In genomic region chr12:54301428-54302045, GRCh38 we compare ENCODE assay signal across 13 cellular contexts. TPM values are rescaled to one million over a fixed set of nuclear protein-coding genes. Genes with fewer than 3 reads are reported as not detected.
DNase-seq lines count a peak whose midpoint lies in the region; ATAC-seq, FAIRE-seq and TF ChIP-seq lines count a peak whose summit lies in the region.
"Had no signal": no experiment of that assay in that cellular context is flagged by ENCODE, and none has a peak within 500 bp of the region (broad histone marks: within the 10 kb centered on the region; RNA-seq: fewer than 3 reads in every experiment).

No MANE protein-coding gene starts in this region.

- no peak for FAIRE-seq in astrocyte (lab: Jason Lieb, UNC)
- FAIRE-seq: G401.6, HTR-8/SVneo had no signal

- no peak overlapping the region for H3K9ac ChIP-seq in astrocyte (ENCODE audit: low read length)
- H3K9ac ChIP-seq: SK-N-SH had no signal

- peak overlapping the region; percentile 49 for H2AFZ ChIP-seq in astrocyte (ENCODE audit: low read depth, low read length)

- no peaks in the 10 kb centered on the region for H3K36me3 Mint-ChIP-seq in astrocyte (ENCODE audit: low read depth, unreplicated experiment)
- H3K36me3 Mint-ChIP-seq in stimulated activated effector memory CD8-positive, alpha-beta T cell treated with anti-CD3 and anti-CD28 coated beads, Interleukin-12 subunit alpha, Interleukin-12 subunit beta, amount 100 ng/mL, for 72 hours, result no peaks in the 10 kb centered on the region
- no peaks in the 10 kb centered on the region for H3K36me3 Mint-ChIP-seq in activated naive CD8-positive, alpha-beta T cell treated with anti-CD3 and anti-CD28 coated beads for 36 hours

- H3K4me2 ChIP-seq in astrocyte (ENCODE audit: low read length), result peak overlapping the region; percentile 81

- TF ChIP-seq CTCF in HL-60 (IDR thresholded peaks at IDR 0.05; ENCODE audit: insufficient read depth, low read length) (no peak), astrocyte (IDR thresholded peaks at IDR 0.05; ENCODE audit: insufficient read depth, low read depth, low read length) (no peak), lower lobe of right lung (IDR thresholded peaks at IDR 0.05) (no peak)

- no peak overlapping the region for H3K27ac Mint-ChIP-seq in astrocyte (ENCODE audit: unreplicated experiment)
- no peak overlapping the region for H3K27ac Mint-ChIP-seq in stimulated activated effector memory CD8-positive, alpha-beta T cell treated with anti-CD3 and anti-CD28 coated beads, Interleukin-12 subunit alpha, Interleukin-12 subunit beta, amount 100 ng/mL, for 72 hours
- no peak overlapping the region for H3K27ac Mint-ChIP-seq in activated naive CD8-positive, alpha-beta T cell treated with anti-CD3 and anti-CD28 coated beads for 36 hours

- H4K20me1 ChIP-seq in astrocyte (ENCODE audit: insufficient read depth, low read length), result no peaks in the 10 kb centered on the region

- H3K9me3 Mint-ChIP-seq in astrocyte (ENCODE audit: unreplicated experiment), result no peaks in the 10 kb centered on the region
- H3K9me3 Mint-ChIP-seq in stimulated activated effector memory CD8-positive, alpha-beta T cell treated with anti-CD3 and anti-CD28 coated beads, Interleukin-12 subunit alpha, Interleukin-12 subunit beta, amount 100 ng/mL, for 72 hours, result no peaks in the 10 kb centered on the region
- no peaks in the 10 kb centered on the region for H3K9me3 Mint-ChIP-seq in activated naive CD8-positive, alpha-beta T cell treated with anti-CD3 and anti-CD28 coated beads for 36 hours

- no peaks in the 10 kb centered on the region for H3K79me2 ChIP-seq in astrocyte (ENCODE audit: insufficient read depth, low read length)

- peaks cover 14% of the 10 kb centered on the region for H3K4me1 Mint-ChIP-seq in astrocyte (ENCODE audit: low read depth, unreplicated experiment)
- H3K4me1 Mint-ChIP-seq in stimulated activated effector memory CD8-positive, alpha-beta T cell treated with anti-CD3 and anti-CD28 coated beads, Interleukin-12 subunit alpha, Interleukin-12 subunit beta, amount 100 ng/mL, for 72 hours, result peaks cover 54% of the 10 kb centered on the region
- peaks cover 14% of the 10 kb centered on the region for H3K4me1 Mint-ChIP-seq in activated naive CD8-positive, alpha-beta T cell treated with anti-CD3 and anti-CD28 coated beads for 36 hours

- intact Hi-C loops in lower lobe of right lung (cut with DNase I), result no loop called here

- peaks cover 26% of the 10 kb centered on the region for H3K27me3 Mint-ChIP-seq in astrocyte (ENCODE audit: low read depth, unreplicated experiment)
- H3K27me3 Mint-ChIP-seq in activated naive CD8-positive, alpha-beta T cell treated with anti-CD3 and anti-CD28 coated beads for 36 hours, result peaks cover 73% of the 10 kb centered on the region

- H3K36me3 ChIP-seq in astrocyte (ENCODE audit: insufficient read depth, low read length), result no peaks in the 10 kb centered on the region
- no peaks in the 10 kb centered on the region for H3K36me3 ChIP-seq in lower lobe of right lung

- DNase-seq in HL-60 (ENCODE audit: low read depth in 1 of 2, low spot score in 1 of 2), result no peak
- DNase-seq in astrocyte (ENCODE audit: low read depth), result no peak
- no peak for DNase-seq in lower lobe of right lung
- DNase-seq in stimulated activated effector memory CD8-positive, alpha-beta T cell treated with anti-CD3 and anti-CD28 coated beads, Interleukin-12 subunit alpha, Interleukin-12 subunit beta, amount 100 ng/mL, for 72 hours (ENCODE audit: low spot score in 2 of 2), result no peak
- DNase-seq in GM19238 (ENCODE audit: insufficient read length, low spot score), result no peak
- no peak for DNase-seq in mesenteric fat pad (ENCODE audit: low spot score)
- no peak for DNase-seq in activated naive CD8-positive, alpha-beta T cell treated with anti-CD3 and anti-CD28 coated beads for 36 hours
- DNase-seq: activated gamma-delta T cell, midbrain had no signal

- no peak for ATAC-seq in lower lobe of right lung
- no peak for ATAC-seq in stimulated activated effector memory CD8-positive, alpha-beta T cell treated with anti-CD3 and anti-CD28 coated beads, Interleukin-12 subunit alpha, Interleukin-12 subunit beta, amount 100 ng/mL, for 72 hours

- H3K27me3 ChIP-seq in HL-60 (ENCODE audit: insufficient read depth, poor library complexity, severe bottlenecking) (no peaks in the 10 kb centered on the region), astrocyte (ENCODE audit: insufficient read depth, low read length) (peaks cover 43% of the 10 kb centered on the region), lower lobe of right lung (ENCODE audit: low read depth) (no peaks in the 10 kb centered on the region)

- peaks cover 9% of the 10 kb centered on the region for H3K4me1 ChIP-seq in astrocyte (ENCODE audit: insufficient read depth, low read length)
- peaks cover 49% of the 10 kb centered on the region for H3K4me1 ChIP-seq in lower lobe of right lung

- H3K9me3 ChIP-seq in astrocyte (ENCODE audit: insufficient read depth, low read depth, low read length) (no peaks in the 10 kb centered on the region), lower lobe of right lung (no peaks in the 10 kb centered on the region)
- H3K9me3 ChIP-seq: SK-N-SH had no signal

- no peak overlapping the region for H3K4me3 Mint-ChIP-seq in astrocyte (ENCODE audit: unreplicated experiment)
- peak overlapping the region; percentile 45 for H3K4me3 Mint-ChIP-seq in stimulated activated effector memory CD8-positive, alpha-beta T cell treated with anti-CD3 and anti-CD28 coated beads, Interleukin-12 subunit alpha, Interleukin-12 subunit beta, amount 100 ng/mL, for 72 hours
- H3K4me3 Mint-ChIP-seq in activated naive CD8-positive, alpha-beta T cell treated with anti-CD3 and anti-CD28 coated beads for 36 hours, result no peak overlapping the region

- peak overlapping the region; percentile 71 for H3K4me3 ChIP-seq in HL-60 (replicated peaks; ENCODE audit: insufficient read depth, low read length)
- peak overlapping the region; percentile 25 for H3K4me3 ChIP-seq in astrocyte (ENCODE audit: insufficient read depth, low read depth, low read length)
- peak overlapping the region; percentile 44 for H3K4me3 ChIP-seq in lower lobe of right lung

- H3K27ac ChIP-seq in HL-60 (replicated peaks) (peak overlapping the region; percentile 91), astrocyte (ENCODE audit: low read depth, low read length) (no peak overlapping the region), lower lobe of right lung (no peak overlapping the region)
- H3K27ac ChIP-seq: C4-2B had no signal

RNA-seq across cellular contexts. Expression of gene NFE2, which starts 0.7 kb away (rescaled TPM):
- total RNA-seq in astrocyte (0.29 and 0.41 TPM in 2 replicates), lower lobe of right lung (13.5 TPM), mesenteric fat pad (4.9 TPM)
- not detected for total RNA-seq in activated naive CD8-positive, alpha-beta T cell treated with anti-CD3 and anti-CD28 coated beads for 36 hours

RNA-seq across cellular contexts. Expression of gene HNRNPA1, which starts 21.0 kb away (rescaled TPM):
- total RNA-seq in astrocyte (484 and 612 TPM in 2 replicates), lower lobe of right lung (598 TPM), mesenteric fat pad (655 TPM)
- total RNA-seq in activated naive CD8-positive, alpha-beta T cell treated with anti-CD3 and anti-CD28 coated beads for 36 hours, result 1,000 to 10,000 TPM; 2,335 to 2,367 TPM

RNA-seq across cellular contexts. Expression of gene CBX5, which starts 21.6 kb away (rescaled TPM):
- 99.9 and 111 TPM in 2 replicates for total RNA-seq in astrocyte
- 50.1 TPM for total RNA-seq in lower lobe of right lung
- total RNA-seq in mesenteric fat pad, result 35.2 TPM
- 100 to 1,000 TPM; 101 to 105 TPM for total RNA-seq in activated naive CD8-positive, alpha-beta T cell treated with anti-CD3 and anti-CD28 coated beads for 36 hours

RNA-seq across cellular contexts. Expression of gene COPZ1, which starts 23.4 kb away (rescaled TPM):
- total RNA-seq in astrocyte (134 and 136 TPM in 2 replicates), lower lobe of right lung (129 TPM), mesenteric fat pad (93.8 TPM)
- 100 to 1,000 TPM in 1 of 2 experiments, 10 to 100 TPM in 1; 96.3 to 102 TPM for total RNA-seq in activated naive CD8-positive, alpha-beta T cell treated with anti-CD3 and anti-CD28 coated beads for 36 hours
